In the genomic region with DNA sequence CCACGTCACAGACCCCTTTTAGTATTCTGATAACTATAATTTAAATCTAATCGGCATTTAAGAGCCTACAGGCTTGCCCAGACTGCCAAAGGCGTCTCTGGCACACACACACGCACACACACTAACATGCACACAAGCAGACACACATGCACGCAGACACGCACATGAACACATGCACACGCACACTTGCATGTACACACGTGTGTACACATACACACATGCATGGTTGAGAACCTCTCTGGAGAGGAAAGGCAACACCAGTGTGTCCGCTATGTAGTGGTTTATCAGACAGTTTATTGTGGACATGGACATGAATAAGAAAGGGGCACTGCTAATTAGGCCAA, we compare ENCODE assay signal across 11 cellular contexts.
"Had no signal": no experiment of that assay in that cellular context is flagged by ENCODE, and none has a peak within 500 bp of the region (broad histone marks: within the 10 kb centered on the region; RNA-seq: fewer than 3 reads in every experiment).

No MANE protein-coding gene starts in this region.

- H3K27ac ChIP-seq: cardiac muscle cell, epithelial cell of prostate, gastrocnemius medialis, heart right ventricle, pancreas, thoracic aorta, WERI-Rb-1 had no signal

- DNase-seq: cortex of kidney had no signal

- H3K27me3 ChIP-seq: pancreas had no signal

- H3K9me3 ChIP-seq: gastrocnemius medialis, heart right ventricle, pancreas, thoracic aorta had no signal

- H3K36me3 ChIP-seq: cardiac muscle cell, gastrocnemius medialis, heart right ventricle, pancreas, thoracic aorta, WERI-Rb-1 had no signal

- H3K4me3 Mint-ChIP-seq: activated T-helper 1 cell treated with anti-CD3 and anti-CD28 coated beads, Interleukin-12 subunit alpha, Interleukin-12 subunit beta, Interleukin-2, Interleukin-4 antibody, amounts not matched to agents 30 ng/mL and 10 ng/mL and 1 ng/mL, durations not matched to agents 14 hours and 24 hours and 36 hours had no signal

- H3K27ac Mint-ChIP-seq: activated T-helper 1 cell treated with anti-CD3 and anti-CD28 coated beads, Interleukin-12 subunit alpha, Interleukin-12 subunit beta, Interleukin-2, Interleukin-4 antibody, amounts not matched to agents 30 ng/mL and 10 ng/mL and 1 ng/mL, durations not matched to agents 14 hours and 24 hours and 36 hours; nephron progenitor cell; stimulated activated naive CD8-positive, alpha-beta T cell treated with anti-CD3 and anti-CD28 coated beads, Interleukin-15, amount 100 ng/mL, for 72 hours had no signal

- H3K9me3 Mint-ChIP-seq: activated T-helper 1 cell treated with anti-CD3 and anti-CD28 coated beads, Interleukin-12 subunit alpha, Interleukin-12 subunit beta, Interleukin-2, Interleukin-4 antibody, amounts not matched to agents 30 ng/mL and 10 ng/mL and 1 ng/mL, durations not matched to agents 14 hours and 24 hours and 36 hours; nephron progenitor cell; stimulated activated naive CD8-positive, alpha-beta T cell treated with anti-CD3 and anti-CD28 coated beads, Interleukin-15, amount 100 ng/mL, for 72 hours had no signal

- FAIRE-seq: pancreas had no signal

- H3K4me1 ChIP-seq: pancreas had no signal

- H3K4me3 ChIP-seq: cardiac muscle cell, gastrocnemius medialis, heart right ventricle, pancreas had no signal
